21 cellular contexts compared by ENCODE assay signal in genomic region chr10:126207313-126207771, GRCh38.
A peak's percentile ranks its signal among the peaks of the same experiment; 100 is the strongest.
DNase-seq lines count a peak whose midpoint lies in the region; ATAC-seq and TF ChIP-seq lines count a peak whose summit lies in the region.
"Had no signal": no experiment of that assay in that cellular context is flagged by ENCODE, and none has a peak within 500 bp of the region (broad histone marks: within the 10 kb centered on the region; RNA-seq: fewer than 3 reads in every experiment).

No MANE protein-coding gene starts in this region.

- H4K5ac ChIP-seq in H9 (ENCODE audit: insufficient read length, low read depth, low read length): no peak overlapping the region

- WGBS in H9 (ENCODE audit: extremely low coverage, insufficient read length, low lambda C conversion rate): no CpG with 5 or more reads among the region's 3 CpGs

- H4K8ac ChIP-seq in H9 (replicated peaks; ENCODE audit: insufficient read length, low read depth, low read length): no peak overlapping the region

- H3K4me2 ChIP-seq in H9 (ENCODE audit: insufficient read depth, insufficient read length, low read length): no peak overlapping the region
- H3K4me2 ChIP-seq: KMS-11, PC-9 had no signal

- H3K4me3 ChIP-seq in ACC112 (ENCODE audit: low read depth, low read length): no peak overlapping the region
- H3K4me3 ChIP-seq: MG63, PC-9, SJSA1 had no signal

- H3K27me3 ChIP-seq in ACC112 (ENCODE audit: insufficient read depth, low read length): no peaks in the 10 kb centered on the region
- H3K27me3 ChIP-seq in H9 (ENCODE audit: insufficient read depth, low read length): no peaks in the 10 kb centered on the region
- H3K27me3 ChIP-seq: MG63, SJSA1 had no signal

- H3K4me1 Mint-ChIP-seq in progenitor cell of endocrine pancreas (ENCODE audit: low read depth) (no peaks in the 10 kb centered on the region), H9 (no peaks in the 10 kb centered on the region)

- H3T11ph ChIP-seq in H9 (ENCODE audit: low read length): no peak overlapping the region

- H3K36me3 Mint-ChIP-seq in progenitor cell of endocrine pancreas (ENCODE audit: insufficient read depth) (no peaks in the 10 kb centered on the region), H9 (ENCODE audit: insufficient read depth in 1 of 3, low read depth in 3 of 3) (peaks cover 0 to 4% (median 0%) of the 10 kb centered on the region in 3 experiments; a peak in 2 of 7 replicates)

- H3K36me3 ChIP-seq in ACC112 (ENCODE audit: insufficient read depth, low read length): no peaks in the 10 kb centered on the region
- H3K36me3 ChIP-seq: SJSA1 had no signal

- H3K9me3 Mint-ChIP-seq in progenitor cell of endocrine pancreas (ENCODE audit: low read depth): no peaks in the 10 kb centered on the region
- peaks cover 2 to 3% of the 10 kb centered on the region in 2 experiments; a peak in 2 of 5 replicates for H3K9me3 Mint-ChIP-seq in H9

- peaks cover 17% of the 10 kb centered on the region for H3K27me3 Mint-ChIP-seq in progenitor cell of endocrine pancreas
- peaks cover 7% of the 10 kb centered on the region for H3K27me3 Mint-ChIP-seq in H9 (ENCODE audit: low read depth)

- DNase-seq in EL: peak; percentile 30
- peak; percentile 91 for DNase-seq in fibroblast of peridontal ligament (ENCODE audit: extremely low read depth)
- no peak for DNase-seq in progenitor cell of endocrine pancreas (ENCODE audit: low spot score, unreplicated experiment)
- no peak for DNase-seq in NCI-H146 (lab: John Stamatoyannopoulos, UW)
- no peak for DNase-seq in H9
- DNase-seq: AML-193, Caco-2, DMS153, GOT3, MG63, NCI-H1092, NCI-H1694, NCI-H524, PC-9 had no signal

- H4K91ac ChIP-seq in H9 (ENCODE audit: insufficient read length, low read depth, low read length): no peak overlapping the region

- TF ChIP-seq CTCF in progenitor cell of endocrine pancreas (IDR thresholded peaks at IDR 0.05; ENCODE audit: unreplicated experiment) (no peak), H9 (conservative IDR thresholded peaks at IDR 0.05) (no peak)

- no peak overlapping the region for H2BK15ac ChIP-seq in H9 (ENCODE audit: low read depth, low read length)

- peak; percentile 26; the same call in 1 of the 3 replicates for ATAC-seq in SK-N-SH treated with all-trans-retinoic acid at 6 μM for 48 hours
- ATAC-seq in GM18511 (IDR thresholded peaks at IDR 0.05; ENCODE audit: unreplicated experiment): no peak
- ATAC-seq: HepG2 had no signal

- H3K18ac ChIP-seq in H9 (ENCODE audit: insufficient read length, low read depth, low read length): no peak overlapping the region

- no peak overlapping the region for H2AFZ ChIP-seq in ACC112 (ENCODE audit: low read length, unreplicated experiment)
- H2AFZ ChIP-seq in H9 (ENCODE audit: low read length): no peak overlapping the region
- H2AFZ ChIP-seq: PC-9 had no signal

- H3K27ac Mint-ChIP-seq in progenitor cell of endocrine pancreas (no peak overlapping the region), H9 (no peak overlapping the region)

- no peak overlapping the region for H3K4me3 Mint-ChIP-seq in progenitor cell of endocrine pancreas (ENCODE audit: low read depth)
- no peak overlapping the region for H3K4me3 Mint-ChIP-seq in H9

- H2AK5ac ChIP-seq in H9 (ENCODE audit: insufficient read length, low read length): no peak overlapping the region

- H3K4me1 ChIP-seq in ACC112 (ENCODE audit: control insufficient read depth, insufficient read depth, low read length, unreplicated experiment) (peaks cover 25% of the 10 kb centered on the region), H9 (ENCODE audit: insufficient read depth, low read length) (no peaks in the 10 kb centered on the region)
- H3K4me1 ChIP-seq: Caco-2 had no signal

- no peaks in the 10 kb centered on the region for H3K9me3 ChIP-seq in H9 (ENCODE audit: control insufficient read depth, low read depth, low read length)
- H3K9me3 ChIP-seq: Caco-2, SJSA1 had no signal

- no peak overlapping the region for H2BK5ac ChIP-seq in H9 (ENCODE audit: insufficient read length, low read length)

- H3K4ac ChIP-seq in H9 (ENCODE audit: low read depth, low read length): no peak overlapping the region

- H3K56ac ChIP-seq in H9 (ENCODE audit: insufficient read length, low read depth, low read length): no peak overlapping the region

- H2BK12ac ChIP-seq in H9 (ENCODE audit: insufficient read length, low read depth, low read length): no peak overlapping the region

- no peak overlapping the region for H3K23ac ChIP-seq in H9 (ENCODE audit: insufficient read length, low read depth, low read length)

- no peak overlapping the region for H2BK20ac ChIP-seq in H9 (ENCODE audit: low read depth, low read length, poor library complexity, severe bottlenecking)

- H2BK120ac ChIP-seq in H9 (ENCODE audit: low read depth, low read length, poor library complexity, severe bottlenecking): no peak overlapping the region

- no peak overlapping the region for H3K9ac ChIP-seq in H9 (ENCODE audit: extremely low read depth, insufficient read length, low read length)
- H3K9ac ChIP-seq: KMS-11 had no signal

- no peaks in the 10 kb centered on the region for H4K20me1 ChIP-seq in H9 (ENCODE audit: control insufficient read depth, insufficient read depth, insufficient read length)

- H3K14ac ChIP-seq in H9 (ENCODE audit: insufficient read depth, low read length): no peak overlapping the region

- H3K27ac ChIP-seq in ACC112 (ENCODE audit: low read depth, low read length): peak overlapping the region; percentile 16; the same call in 1 of the 2 replicates
- H3K27ac ChIP-seq in H9 (ENCODE audit: insufficient read length, low read depth, low read length): no peak overlapping the region
- H3K27ac ChIP-seq: 22Rv1, KMS-11, PC-9, SJSA1 had no signal

- H3K23me2 ChIP-seq in H9 (ENCODE audit: insufficient read length, low read depth, low read length, poor library complexity, severe bottlenecking): no peaks in the 10 kb centered on the region

- H3K79me2 ChIP-seq in ACC112 (ENCODE audit: control insufficient read depth, insufficient read depth, low read length, unreplicated experiment) (peaks cover 4% of the 10 kb centered on the region), H9 (ENCODE audit: insufficient read depth, low read length) (no peaks in the 10 kb centered on the region)

- H3K79me1 ChIP-seq in H9 (ENCODE audit: insufficient read depth, low read depth, low read length, poor library complexity, severe bottlenecking): no peaks in the 10 kb centered on the region

TF ChIP-seq in SK-N-SH treated with all-trans-retinoic acid at 6 μM for 48 hours, 23 proteins besides CTCF, POLR2A, EP300 and RAD21:
- TF ChIP-seq PPARA (CRISPR knock-in tag; IDR thresholded peaks at IDR 0.05; ENCODE audit: borderline replicate concordance) (no peak), ISL1 (CRISPR knock-in tag; IDR thresholded peaks at IDR 0.05) (peak; percentile 38), BACH2 (CRISPR knock-in tag; IDR thresholded peaks at IDR 0.05; ENCODE audit: borderline replicate concordance) (no peak)
TF ChIP-seq in SK-N-SH treated with all-trans-retinoic acid at 6 μM for 48 hours: peak in this region for 1.

Comparison
In these comparisons a context has a peak if more than half of its experiments do, and no peak if none do; other contexts are left out.
1. DNase-seq: peak in EL (single experiment) and fibroblast of peridontal ligament (single experiment); none in progenitor cell of endocrine pancreas (single experiment), NCI-H146 (single experiment) and H9 (single experiment).